8 cellular contexts compared by ENCODE assay signal in genomic region chr2:174247474-174248186, GRCh38. TPM values are rescaled to one million over a fixed set of nuclear protein-coding genes. Genes with fewer than 3 reads are reported as not detected.
A peak's percentile ranks its signal among the peaks of the same experiment; 100 is the strongest.
DNase-seq lines count a peak whose midpoint lies in the region; ATAC-seq, FAIRE-seq and TF ChIP-seq lines count a peak whose summit lies in the region.

No MANE protein-coding gene starts in this region.

- no peak overlapping the region for H2BK120ac ChIP-seq in mesendoderm (ENCODE audit: low read depth, low read length)

- H2BK5ac ChIP-seq in mesendoderm (ENCODE audit: low read length) = no peak overlapping the region

- no peak overlapping the region for H4K8ac ChIP-seq in mesendoderm (ENCODE audit: low read depth, low read length)

- no peak overlapping the region for H3K23ac ChIP-seq in mesendoderm (ENCODE audit: low read length)

- H3K79me1 ChIP-seq in mesendoderm (ENCODE audit: low read length) = peaks cover 6% of the 10 kb centered on the region

- peak overlapping the region; percentile 71 for H3K18ac ChIP-seq in mesendoderm (ENCODE audit: low read length)

- peak overlapping the region; percentile 89 for H3K56ac ChIP-seq in mesendoderm (ENCODE audit: low read length)

- H3K27ac ChIP-seq in A673 (ENCODE audit: low read depth, low read length, poor library complexity, severe bottlenecking) (peak overlapping the region; percentile 87), duodenal mucosa (ENCODE audit: low read depth, low read length) (peak overlapping the region; percentile 52), mesendoderm (ENCODE audit: low read depth, low read length) (peak overlapping the region; percentile 89)

- peak; percentile 24 for DNase-seq in A673 (ENCODE audit: low spot score)
- DNase-seq in GM18507 (ENCODE audit: extremely low spot score, insufficient read length, low read depth) = peak; percentile 1
- DNase-seq in OCI-M2 (lab: John Stamatoyannopoulos, UW; ENCODE audit: unreplicated experiment) = peak; percentile 3
- DNase-seq in mesendoderm = peak; percentile 78
- DNase-seq in ureter (ENCODE audit: low spot score) = peak; percentile 45
- no peak for DNase-seq in stimulated activated CD4-positive, alpha-beta T cell treated with anti-CD3 and anti-CD28 coated beads, Interleukin-1b, Interleukin-23, amount 100 ng/mL, for 48 hours

- no CpG with 5 or more reads among the region's 14 CpGs for WGBS in mesendoderm (ENCODE audit: extremely low coverage, insufficient coverage, low lambda C conversion rate)

- H3K4me2 ChIP-seq in mesendoderm (ENCODE audit: low read length) = peak overlapping the region; percentile 86

- BruUV-seq in A673 (replicated peaks; lab: Mats Ljungman, UMichigan) = no TSS peak

- H3K27me3 ChIP-seq in A673 (replicated peaks; ENCODE audit: insufficient read depth, low read depth, low read length, poor library complexity) (no peaks in the 10 kb centered on the region), duodenal mucosa (ENCODE audit: control insufficient read depth in 1 of 2, insufficient read depth in 2 of 2, low read length in 2 of 2) (no peaks in the 10 kb centered on the region), mesendoderm (ENCODE audit: insufficient read depth, low read length, poor library complexity) (no peaks in the 10 kb centered on the region)

- ATAC-seq in HG03039 (IDR thresholded peaks at IDR 0.05; ENCODE audit: unreplicated experiment) = peak; percentile 8

- H3K4ac ChIP-seq in mesendoderm (ENCODE audit: low read depth, low read length) = no peak overlapping the region

- peaks cover 27% of the 10 kb centered on the region for H3K79me2 ChIP-seq in mesendoderm (ENCODE audit: control insufficient read depth, insufficient read depth, low read length)

- H3K9me3 ChIP-seq in A673 (ENCODE audit: low read depth, low read length, poor library complexity, severe bottlenecking) (no peaks in the 10 kb centered on the region), duodenal mucosa (ENCODE audit: control insufficient read depth in 1 of 2, low read length in 2 of 2) (no peaks in the 10 kb centered on the region)

- H3K4me1 ChIP-seq in A673 (ENCODE audit: insufficient read depth, low read length, poor library complexity, severe bottlenecking) (peaks cover 10% of the 10 kb centered on the region), duodenal mucosa (ENCODE audit: control insufficient read depth in 1 of 2, insufficient read depth in 2 of 2, low read length in 2 of 2) (peaks cover 12 to 15% of the 10 kb centered on the region in 2 donors), mesendoderm (ENCODE audit: control insufficient read depth, low read depth, low read length) (no peaks in the 10 kb centered on the region)

- no peak overlapping the region for H4K5ac ChIP-seq in mesendoderm (ENCODE audit: low read length)

- H3K4me3 ChIP-seq in A673 (ENCODE audit: low read depth, low read length, poor library complexity, severe bottlenecking) (peak overlapping the region; percentile 90), duodenal mucosa (ENCODE audit: low read depth in 1 of 2, low read length in 2 of 2) (peak overlapping the region; percentile 81 to 85), mesendoderm (ENCODE audit: low read length) (peak overlapping the region; percentile 68)

- CTCF ChIA-PET in A673 (lab: Charles Lee) = no interaction called here

- TF ChIP-seq CTCF in A673 (conservative IDR thresholded peaks at IDR 0.05; ENCODE audit: low read depth, low read length) = no peak

- H3K9ac ChIP-seq in duodenal mucosa (ENCODE audit: low read depth in 1 of 2, low read length in 2 of 2) = peak overlapping the region; percentile 67 to 69
- peak overlapping the region; percentile 87 for H3K9ac ChIP-seq in mesendoderm (ENCODE audit: low read length)

- H3K36me3 ChIP-seq in A673 (ENCODE audit: insufficient read depth, low read length, poor library complexity, severe bottlenecking) (peaks cover 27% of the 10 kb centered on the region), duodenal mucosa (ENCODE audit: control insufficient read depth in 1 of 2, insufficient read depth in 2 of 2, low read length in 2 of 2) (peaks cover 0 to 5% of the 10 kb centered on the region in 2 donors), mesendoderm (ENCODE audit: control insufficient read depth, insufficient read depth, low read length) (peaks cover 2% of the 10 kb centered on the region)

- H2BK15ac ChIP-seq in mesendoderm (replicated peaks; ENCODE audit: low read depth) = no peak overlapping the region

- H2AK5ac ChIP-seq in mesendoderm (ENCODE audit: low read length) = no peak overlapping the region

- no peak for FAIRE-seq in GM18507 (lab: Jason Lieb, UNC)

- intact Hi-C loops in A673 (cut with micrococcal nuclease; ENCODE audit: unreplicated experiment) = loop anchor here (5.0 kb wide), 1 partner anchor 85 kb away; the partner anchor contains the start of gene SP9

- POLR2A ChIA-PET in A673 (lab: Charles Lee; ENCODE audit: low non-redundant PET) = no interaction called here

RNA-seq across cellular contexts. Expression of gene OLA1, which starts 0.7 kb away (rescaled TPM):
- total RNA-seq in A673 (2021) (174 and 176 TPM in 2 replicates), ureter (80.9 TPM)
- 136 TPM for polyA plus RNA-seq in mesendoderm (2013, experiment 1 of 2)
- 147 TPM for polyA plus RNA-seq in mesendoderm (2013, experiment 2 of 2)
